ENCODE assay signal across 18 cellular contexts in the genomic region with DNA sequence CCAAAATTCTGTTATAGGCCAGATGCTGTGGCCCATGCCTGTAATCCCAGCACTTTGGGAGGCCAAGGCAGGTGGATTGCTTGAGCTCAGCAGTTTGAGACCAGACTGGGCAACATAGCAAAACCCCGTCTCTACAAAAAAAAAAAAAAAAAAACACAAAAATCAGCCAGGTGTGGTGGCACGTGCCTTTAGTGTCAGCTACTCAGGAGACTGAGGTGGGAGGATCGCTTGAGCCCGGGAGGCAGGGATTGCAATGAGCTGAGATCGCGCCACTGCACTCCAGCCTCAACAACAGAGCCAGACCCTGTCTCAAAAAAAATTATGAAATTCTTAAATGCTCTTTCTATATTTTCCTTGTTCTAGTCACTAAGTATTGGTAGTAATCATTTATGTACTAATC.
"Had no signal": no experiment of that assay in that cellular context is flagged by ENCODE, and none has a peak within 500 bp of the region (broad histone marks: within the 10 kb centered on the region; RNA-seq: fewer than 3 reads in every experiment).

No MANE protein-coding gene starts in this region.

- H3K36me3 ChIP-seq: esophagus squamous epithelium, gastroesophageal sphincter, neural progenitor cell, ovary, right atrium auricular region, suprapubic skin, tibial artery, upper lobe of right lung had no signal

- H3K36me3 Mint-ChIP-seq: neural progenitor cell had no signal

- H3K4me1 ChIP-seq: neural progenitor cell, right atrium auricular region had no signal

- H3K27me3 Mint-ChIP-seq: naive thymus-derived CD8-positive, alpha-beta T cell had no signal

- H3K27me3 ChIP-seq: esophagus squamous epithelium, gastroesophageal sphincter, neural progenitor cell, ovary, right atrium auricular region, suprapubic skin, tibial artery, upper lobe of right lung had no signal

- H3K4me3 Mint-ChIP-seq: naive thymus-derived CD8-positive, alpha-beta T cell; neural progenitor cell had no signal

- H3K9me3 ChIP-seq: esophagus squamous epithelium, gastroesophageal sphincter, ovary, right atrium auricular region, suprapubic skin, tibial artery, upper lobe of right lung had no signal

- H3K9me3 Mint-ChIP-seq: naive thymus-derived CD8-positive, alpha-beta T cell had no signal

- H3K27ac ChIP-seq: epithelial cell of prostate, esophagus squamous epithelium, gastroesophageal sphincter, neural progenitor cell, ovary, right atrium auricular region, suprapubic skin, tibial artery, upper lobe of right lung had no signal

- DNase-seq: effector memory CD4-positive, alpha-beta T cell; esophagus squamous epithelium; foreskin fibroblast; left colon; mammary epithelial cell; naive thymus-derived CD8-positive, alpha-beta T cell; nucleus accumbens; ovary; small intestine; stimulated activated CD4-positive, alpha-beta T cell treated with anti-CD3 and anti-CD28 coated beads, Interleukin-12 subunit alpha, Interleukin-12 subunit beta, amount 100 ng/mL, for 4 hours; stimulated activated naive CD4-positive, alpha-beta T cell treated with Interleukin-2 at 50 U/mL for 16 hours; upper lobe of right lung had no signal

- H3K4me3 ChIP-seq: esophagus squamous epithelium, gastroesophageal sphincter, neural progenitor cell, ovary, right atrium auricular region, suprapubic skin, tibial artery, upper lobe of right lung had no signal

- ATAC-seq: gastroesophageal sphincter; left colon; naive thymus-derived CD8-positive, alpha-beta T cell; upper lobe of right lung had no signal
